In the genomic region with DNA sequence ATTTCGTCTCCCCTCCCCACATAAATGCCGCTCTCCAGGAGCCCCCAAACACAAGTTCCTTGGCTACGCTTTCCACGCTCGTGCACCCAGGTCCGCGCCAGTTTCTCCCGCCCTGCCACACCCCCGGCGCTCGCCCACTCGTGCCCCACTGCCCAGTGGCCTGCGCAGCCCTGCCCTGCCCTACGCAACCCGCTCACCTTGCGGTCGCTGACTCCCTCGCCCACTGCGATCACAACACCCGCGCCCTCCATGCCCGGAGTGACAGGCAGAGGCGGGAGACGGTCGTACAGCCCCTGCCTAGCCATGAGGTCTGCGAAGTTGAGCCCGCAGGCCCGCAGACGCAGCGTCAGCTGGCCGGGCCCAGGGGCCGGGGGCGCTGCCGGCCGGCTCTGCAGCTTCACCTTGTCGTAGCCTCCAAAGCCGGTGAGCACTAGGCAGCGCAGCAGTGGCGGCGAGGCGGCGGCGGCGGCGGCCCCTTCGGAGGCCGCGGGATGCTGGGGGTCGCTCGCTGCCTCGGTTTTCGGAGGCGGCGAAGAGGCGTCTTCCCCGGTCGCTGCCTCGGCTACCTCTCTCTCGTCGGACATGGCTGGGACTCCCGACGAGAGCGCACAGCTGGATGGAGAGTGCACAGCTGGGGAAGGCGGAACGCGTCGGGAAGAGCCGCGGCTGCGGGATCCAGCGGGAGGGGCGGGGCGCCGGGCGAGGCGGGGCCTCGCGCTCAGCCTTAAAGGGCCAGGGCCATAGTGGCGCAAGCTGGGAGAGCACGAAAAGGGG, we compare ENCODE assay signal across 8 cellular contexts. TPM values are rescaled to one million over a fixed set of nuclear protein-coding genes. Genes with fewer than 3 reads are reported as not detected.
DNase-seq lines count a peak whose midpoint lies in the region; ATAC-seq and TF ChIP-seq lines count a peak whose summit lies in the region.

TSS of gene VAT1 (minus strand) at position 647 of the 774 bp plus-strand sequence. CDS start at position 584, 63 bp downstream.

- peak within 1 kb of the TSS; percentile 94 for H2AFZ ChIP-seq in SK-N-SH (ENCODE audit: low read depth)
- peak within 1 kb of the TSS; percentile 65 for H2AFZ ChIP-seq in neuron (ENCODE audit: low read depth, low read length)

- TF ChIP-seq EP300 in SK-N-SH (IDR thresholded peaks at IDR 0.05; ENCODE audit: borderline replicate concordance in 1 of 2, low read depth in 1 of 2, low read length in 1 of 2): no peak

- TF ChIP-seq RAD21 in SK-N-SH (IDR thresholded peaks at IDR 0.05; ENCODE audit: low read length): no peak

- peak; percentile 48 for DNase-seq in GM04504 (ENCODE audit: low read depth)
- peak; percentile 72 for DNase-seq in M059J (ENCODE audit: low read depth)
- peak; percentile 89 for DNase-seq in SK-N-SH
- peak; percentile 68 to 70 for DNase-seq in activated naive CD4-positive, alpha-beta T cell treated with anti-CD3 and anti-CD28 coated beads, Interleukin-2, amount 50 U/mL, for 72 hours (ENCODE audit: low spot score in 2 of 2)
- DNase-seq in germinal center (ENCODE audit: low spot score): peak; percentile 79

- peak within 1 kb of the TSS in 1 of 2 donors; percentile 94 for H3K27ac Mint-ChIP-seq in activated naive CD4-positive, alpha-beta T cell treated with anti-CD3 and anti-CD28 coated beads, Interleukin-2, amount 50 U/mL, for 72 hours

- peak within 1 kb of the TSS; percentile 82 for H3K9ac ChIP-seq in SK-N-SH

- no peaks in the 10 kb centered on the region for H3K36me3 Mint-ChIP-seq in activated naive CD4-positive, alpha-beta T cell treated with anti-CD3 and anti-CD28 coated beads, Interleukin-2, amount 50 U/mL, for 72 hours

- H3K4me2 ChIP-seq in SK-N-SH: peak within 1 kb of the TSS; percentile 98

- H3K27ac ChIP-seq in SK-N-SH (ENCODE audit: low read depth in 2 of 2, low read length in 1 of 2) (peak within 1 kb of the TSS; percentile 68 to 80; a peak in 3 of 4 replicates), thymus (ENCODE audit: low read depth) (peak within 1 kb of the TSS; percentile 64)

- ATAC-seq in activated naive CD4-positive, alpha-beta T cell treated with anti-CD3 and anti-CD28 coated beads, Interleukin-2, amount 50 U/mL, for 72 hours: peak; percentile 68 to 74
- no peak for ATAC-seq in GM21526 (IDR thresholded peaks at IDR 0.05; ENCODE audit: low FRiP score, unreplicated experiment)

- no peak for TF ChIP-seq CTCF in SK-N-SH (IDR thresholded peaks at IDR 0.05)

- H3K79me2 ChIP-seq in SK-N-SH (ENCODE audit: insufficient read depth): peaks cover 31% of the 10 kb centered on the region

- H3K27me3 ChIP-seq in SK-N-SH (ENCODE audit: insufficient read depth) (no peaks in the 10 kb centered on the region), neuron (ENCODE audit: insufficient read depth, low read length) (no peaks in the 10 kb centered on the region), thymus (ENCODE audit: control insufficient read depth, insufficient read depth) (no peaks in the 10 kb centered on the region)

- H3K4me3 ChIP-seq in SK-N-SH (ENCODE audit: low read depth in 2 of 2, low read length in 1 of 2) (peak within 1 kb of the TSS; percentile 96 to 99), neuron (ENCODE audit: low read length) (peak within 1 kb of the TSS; percentile 86), thymus (ENCODE audit: low read length) (peak within 1 kb of the TSS; percentile 76)

- H3K9me2 ChIP-seq in SK-N-SH: no peaks in the 10 kb centered on the region

- H3K9me3 ChIP-seq in SK-N-SH (no peaks in the 10 kb centered on the region), neuron (ENCODE audit: low read length) (no peaks in the 10 kb centered on the region), thymus (ENCODE audit: control insufficient read depth) (no peaks in the 10 kb centered on the region)

- H4K20me1 ChIP-seq in SK-N-SH (ENCODE audit: insufficient read depth): 0 out of 2 replicates have a peak, but pooled peaks cover 6% of the 10 kb centered on the region

- H3K36me3 ChIP-seq in SK-N-SH (replicated peaks in 1 of 2; ENCODE audit: control insufficient read depth in 1 of 2, insufficient read depth in 2 of 2, low read length in 1 of 2) (peaks cover 11 to 12% of the 10 kb centered on the region in 2 experiments), neuron (ENCODE audit: insufficient read depth, low read length) (no peaks in the 10 kb centered on the region), thymus (ENCODE audit: control insufficient read depth, insufficient read depth) (no peaks in the 10 kb centered on the region)

- CTCF ChIA-PET in SK-N-SH (lab: Yijun Ruan, JAX): interaction anchor here (1.0 to 3.1 kb wide), 2 partner anchors 24 to 462 kb away, joined by 3 to 11 read pairs; partner anchors contain the start of genes DHX8 and RPL27

- POLR2A ChIA-PET in SK-N-SH (lab: Yijun Ruan, JAX): interaction anchor here (1.1 to 2.5 kb wide), 3 partner anchors 24 to 339 kb away, joined by 6 to 15 read pairs (median 7); partner anchors contain the start of gene RPL27

- under 1% methylated on average over 52 of the region's 80 CpGs for WGBS in SK-N-SH (ENCODE audit: low lambda C conversion rate)
- under 1% methylated on average over 80 of the region's 80 CpGs for WGBS in thymus

- H3K4me1 ChIP-seq in SK-N-SH (ENCODE audit: control insufficient read depth in 1 of 2, insufficient read depth in 2 of 2, low read depth in 1 of 2, low read length in 1 of 2) (peaks cover 0 to 31% of the 10 kb centered on the region in 2 experiments; a peak in 2 of 4 replicates), neuron (ENCODE audit: insufficient read depth, low read length) (peaks cover 55% of the 10 kb centered on the region), thymus (ENCODE audit: control insufficient read depth, insufficient read depth, low read length) (peaks cover 29% of the 10 kb centered on the region)

- peaks cover 6% of the 10 kb centered on the region for H3F3A ChIP-seq in SK-N-SH (replicated peaks; ENCODE audit: insufficient read depth)

- no peaks in the 10 kb centered on the region for H3K9me3 Mint-ChIP-seq in activated naive CD4-positive, alpha-beta T cell treated with anti-CD3 and anti-CD28 coated beads, Interleukin-2, amount 50 U/mL, for 72 hours

TF ChIP-seq in SK-N-SH, 30 proteins besides CTCF, POLR2A, EP300 and RAD21:
- peak; percentile 85; the same call in 1 of the 2 replicates for TF ChIP-seq SIN3A (IDR thresholded peaks at IDR 0.05; ENCODE audit: borderline replicate concordance, low read depth, low read length)
- TF ChIP-seq RFX5 (IDR thresholded peaks at IDR 0.05; ENCODE audit: low read length): no peak
- TF ChIP-seq, protein P1, sequence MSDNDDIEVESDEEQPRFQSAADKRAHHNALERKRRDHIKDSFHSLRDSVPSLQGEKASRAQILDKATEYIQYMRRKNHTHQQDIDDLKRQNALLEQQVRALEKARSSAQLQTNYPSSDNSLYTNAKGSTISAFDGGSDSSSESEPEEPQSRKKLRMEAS (IDR thresholded peaks at IDR 0.05; ENCODE audit: low read depth): peak; percentile 54
- peak; percentile 79 for TF ChIP-seq MXI1 (IDR thresholded peaks at IDR 0.05; ENCODE audit: low read depth, low read length)
- TF ChIP-seq CHD2 (IDR thresholded peaks at IDR 0.05; ENCODE audit: low read length, partially characterized antibody): peak; percentile 15
- no peak for TF ChIP-seq ELF1 (IDR thresholded peaks at IDR 0.05)
- TF ChIP-seq, protein P2, sequence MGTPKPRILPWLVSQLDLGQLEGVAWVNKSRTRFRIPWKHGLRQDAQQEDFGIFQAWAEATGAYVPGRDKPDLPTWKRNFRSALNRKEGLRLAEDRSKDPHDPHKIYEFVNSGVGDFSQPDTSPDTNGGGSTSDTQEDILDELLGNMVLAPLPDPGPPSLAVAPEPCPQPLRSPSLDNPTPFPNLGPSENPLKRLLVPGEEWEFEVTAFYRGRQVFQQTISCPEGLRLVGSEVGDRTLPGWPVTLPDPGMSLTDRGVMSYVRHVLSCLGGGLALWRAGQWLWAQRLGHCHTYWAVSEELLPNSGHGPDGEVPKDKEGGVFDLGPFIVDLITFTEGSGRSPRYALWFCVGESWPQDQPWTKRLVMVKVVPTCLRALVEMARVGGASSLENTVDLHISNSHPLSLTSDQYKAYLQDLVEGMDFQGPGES (IDR thresholded peaks at IDR 0.05; ENCODE audit: low read depth, low read length): no peak
- TF ChIP-seq NRF1 (IDR thresholded peaks at IDR 0.05; ENCODE audit: low read depth, low read length): peak; percentile 17; the same call in 1 of the 2 replicates

RNA-seq across cellular contexts. Expression of gene VAT1, which starts in this region (rescaled TPM):
- total RNA-seq in M059J (2014; rRNA removed; shearing (Covaris generic)): 72.4 and 72.7 TPM in 2 replicates
- polyA plus RNA-seq in SK-N-SH (2012; rRNA removed) (157 and 170 TPM in 2 replicates), thymus (51.7 TPM)
- polyA plus RNA-seq in SK-N-SH (2012; cell fraction: cytosol; rRNA removed): 89.3 and 131 TPM in 2 replicates
- 83.7 and 107 TPM in 2 replicates for polyA plus RNA-seq in SK-N-SH (2012; cell fraction: nucleus; rRNA removed)
- total RNA-seq in activated naive CD4-positive, alpha-beta T cell treated with anti-CD3 and anti-CD28 coated beads, Interleukin-2, amount 50 U/mL, for 72 hours: 10 to 100 TPM; 28.3 to 35.7 TPM
